21 cellular contexts compared by ENCODE assay signal in genomic region chr4:166903408-166903807, GRCh38.
A peak's percentile ranks its signal among the peaks of the same experiment; 100 is the strongest.
DNase-seq lines count a peak whose midpoint lies in the region; ATAC-seq and TF ChIP-seq lines count a peak whose summit lies in the region.
"Had no signal": no experiment of that assay in that cellular context is flagged by ENCODE, and none has a peak within 500 bp of the region (broad histone marks: within the 10 kb centered on the region; RNA-seq: fewer than 3 reads in every experiment).

No MANE protein-coding gene starts in this region.

- no peaks in the 10 kb centered on the region for H3K27me3 ChIP-seq in OCI-LY3 (ENCODE audit: low read depth, low read length)
- H3K27me3 ChIP-seq: BLaER1 had no signal

- no peaks in the 10 kb centered on the region for H3K9me3 ChIP-seq in OCI-LY3 (ENCODE audit: insufficient read depth, low read length)
- H3K9me3 ChIP-seq: BLaER1, Caco-2 had no signal

- no peak overlapping the region for H3K9ac ChIP-seq in OCI-LY3 (ENCODE audit: low read length)
- H3K9ac ChIP-seq: BLaER1 had no signal

- H3K4me2 ChIP-seq in OCI-LY3 (ENCODE audit: low read length) = no peak overlapping the region
- H3K4me2 ChIP-seq: BLaER1 had no signal

- H4K20me1 ChIP-seq in OCI-LY3 (ENCODE audit: insufficient read depth, low read length) = no peaks in the 10 kb centered on the region
- H4K20me1 ChIP-seq: BLaER1 had no signal

- no peaks in the 10 kb centered on the region for H3K79me2 ChIP-seq in OCI-LY3 (ENCODE audit: low read length)

- DNase-seq in NCI-H82 (lab: John Stamatoyannopoulos, UW) (peak; percentile 13), NCI-H82 treated with DMSO at 0.1 percent for 48 hours (lab: John Stamatoyannopoulos, UW; ENCODE audit: unreplicated experiment) (no peak), NCI-H1105 (lab: John Stamatoyannopoulos, UW) (peak; percentile 2), hippocampal formation (lab: John Stamatoyannopoulos, UW) (no peak)
- DNase-seq in activated CD8-positive, alpha-beta memory T cell treated with anti-CD3 and anti-CD28 coated beads, Interleukin-2, amount 50 U/mL, for 4 hours = no peak
- DNase-seq: Caco-2; CD4-positive, alpha-beta memory T cell; DMS 273 treated with DMSO at 0.1 percent for 48 hours; H7; KG1; NCI-H1436; NCI-H187 treated with DMSO at 0.1 percent for 48 hours; NCI-H2171 treated with DMSO at 0.1 percent for 48 hours; NCI-H446 treated with DMSO at 0.1 percent for 48 hours; NCI-H774; PC-3; Right ventricle myocardium superior; T-helper 9 cell had no signal

- H3K27ac ChIP-seq in OCI-LY3 (ENCODE audit: low read length) = no peak overlapping the region
- H3K27ac ChIP-seq: BLaER1 had no signal

- peak overlapping the region; percentile 60; the same call in 1 of the 2 replicates for H2AFZ ChIP-seq in OCI-LY3 (ENCODE audit: low read depth, low read length)

- no peaks in the 10 kb centered on the region for H3K36me3 ChIP-seq in OCI-LY3 (replicated peaks; ENCODE audit: low read depth, low read length)
- H3K36me3 ChIP-seq: BLaER1 had no signal

- H3K4me1 ChIP-seq in OCI-LY3 (ENCODE audit: low read length) = no peaks in the 10 kb centered on the region
- H3K4me1 ChIP-seq: BLaER1, Caco-2 had no signal

- ATAC-seq in GM21528 (IDR thresholded peaks at IDR 0.05; ENCODE audit: low FRiP score, unreplicated experiment) = no peak
- ATAC-seq: PC-3 had no signal

- no peak overlapping the region for H3K4me3 ChIP-seq in OCI-LY3 (ENCODE audit: low read length)
- H3K4me3 ChIP-seq: BLaER1 had no signal

- TF ChIP-seq CTCF in OCI-LY3 (IDR thresholded peaks at IDR 0.05; ENCODE audit: low read depth, low read length) = no peak

Comparison
In these comparisons a context has a peak if more than half of its experiments do, and no peak if none do; other contexts are left out.
1. DNase-seq: peak in NCI-H82 (single experiment) and NCI-H1105 (single experiment); none in NCI-H82 treated with DMSO at 0.1 percent for 48 hours (single experiment), hippocampal formation (0 of 2) and activated CD8-positive, alpha-beta memory T cell treated with anti-CD3 and anti-CD28 coated beads, Interleukin-2, amount 50 U/mL, for 4 hours (single experiment).